ENCODE assay signal across 9 cellular contexts in genomic region chr7:728602-729001, GRCh38. TPM values are rescaled to one million over a fixed set of nuclear protein-coding genes. Genes with fewer than 3 reads are reported as not detected.
DNase-seq lines count a peak whose midpoint lies in the region; ATAC-seq and TF ChIP-seq lines count a peak whose summit lies in the region.
"Had no signal": no experiment of that assay in that cellular context is flagged by ENCODE, and none has a peak within 500 bp of the region (broad histone marks: within the 10 kb centered on the region; RNA-seq: fewer than 3 reads in every experiment).

No MANE protein-coding gene starts in this region.

- no peak overlapping the region for H3K4me3 ChIP-seq in Caco-2 (ENCODE audit: low read depth, low read length)
- H3K4me3 ChIP-seq in MG63 = peak overlapping the region; percentile 54; the same call in 1 of the 2 replicates
- peak overlapping the region; percentile 4 for H3K4me3 ChIP-seq in choroid plexus epithelial cell (ENCODE audit: low read depth, low read length)

- H3K4me1 ChIP-seq in Caco-2 = peaks cover 14% of the 10 kb centered on the region

- H3K27me3 Mint-ChIP-seq in Caco-2 (ENCODE audit: insufficient read depth, unreplicated experiment) = no peaks in the 10 kb centered on the region

- H3K36me3 ChIP-seq in Caco-2 (ENCODE audit: control insufficient read depth, insufficient read depth, low read length) (peaks cover 2% of the 10 kb centered on the region), MG63 (peaks cover 56% of the 10 kb centered on the region)

- intact Hi-C loops in Caco-2 (cut with micrococcal nuclease; ENCODE audit: unreplicated experiment) (loop anchor here (5.0 kb wide), 1 partner anchor 406 kb away; no protein-coding TSS in a partner anchor), posterior vena cava (cut with DNase I) (no loop called here)

- H3K27ac Mint-ChIP-seq in Caco-2 (ENCODE audit: unreplicated experiment) = no peak overlapping the region

- H3K27me3 ChIP-seq in Caco-2 (replicated peaks; ENCODE audit: control insufficient read depth, insufficient read depth, low read length) = no peaks in the 10 kb centered on the region
- no peaks in the 10 kb centered on the region for H3K27me3 ChIP-seq in MG63

- CTCF ChIA-PET in Caco-2 (lab: Charles Lee) = no interaction called here

- peaks cover 49% of the 10 kb centered on the region for H3K36me3 Mint-ChIP-seq in Caco-2 (ENCODE audit: insufficient read depth, unreplicated experiment)

- TF ChIP-seq CTCF in Caco-2 (IDR thresholded peaks at IDR 0.05; ENCODE audit: insufficient read depth in 1 of 2, low read depth in 1 of 2, low read length in 1 of 2, severe bottlenecking in 1 of 2, unreplicated experiment in 1 of 2) (no peak), choroid plexus epithelial cell (conservative IDR thresholded peaks at IDR 0.05; ENCODE audit: low read depth, low read length) (no peak)

- H3K9me3 Mint-ChIP-seq in Caco-2 (ENCODE audit: unreplicated experiment) = peaks cover 13% of the 10 kb centered on the region

- peaks cover 6% of the 10 kb centered on the region for H3K4me1 Mint-ChIP-seq in Caco-2 (ENCODE audit: low read depth, unreplicated experiment)

- POLR2A ChIA-PET in Caco-2 (lab: Charles Lee) = no interaction called here

- H3K9me3 ChIP-seq in Caco-2 = peaks cover 31% of the 10 kb centered on the region
- peaks cover 21% of the 10 kb centered on the region for H3K9me3 ChIP-seq in MG63

- H3K4me3 Mint-ChIP-seq in Caco-2 (ENCODE audit: unreplicated experiment) = peak overlapping the region; percentile 98

- DNase-seq in Caco-2 = peak in 1 of 2 experiments; percentile 18
- DNase-seq in MG63 = no peak
- DNase-seq in choroid plexus epithelial cell (ENCODE audit: low read depth) = no peak
- DNase-seq in posterior vena cava (ENCODE audit: low spot score) = peak; percentile 58
- DNase-seq: Kasumi-1, NCI-H526 had no signal

- no TSS peak for BruUV-seq in Caco-2 (replicated peaks; lab: Mats Ljungman, UMichigan)

- no peak for ATAC-seq in GM21576 (IDR thresholded peaks at IDR 0.05; ENCODE audit: unreplicated experiment)
- ATAC-seq in HG03135 (IDR thresholded peaks at IDR 0.05; ENCODE audit: unreplicated experiment) = no peak
- ATAC-seq in HG03460 (IDR thresholded peaks at IDR 0.05; ENCODE audit: unreplicated experiment) = no peak

RNA-seq across cellular contexts. Expression of gene PRKAR1B, which starts 1.5 kb away (rescaled TPM):
- total RNA-seq in Caco-2 (2022) = 56.6 and 60.0 TPM in 2 replicates
- 20.4 and 27.5 TPM in 2 replicates for total RNA-seq in MG63 (2014; rRNA removed; shearing (Covaris generic); ENCODE audit: low replicate concordance)
- total RNA-seq in posterior vena cava = 10 to 100 TPM; 10.1 TPM

RNA-seq across cellular contexts. Expression of gene DNAAF5, which starts 2.1 kb away (rescaled TPM):
- total RNA-seq in Caco-2 (2022) (51.4 and 53.4 TPM in 2 replicates), posterior vena cava (10 to 100 TPM; 12.6 to 16.9 TPM)
- total RNA-seq in MG63 (2014; rRNA removed; shearing (Covaris generic); ENCODE audit: low replicate concordance) = 23.7 and 31.4 TPM in 2 replicates
